11 cellular contexts compared by ENCODE assay signal in the genomic region with DNA sequence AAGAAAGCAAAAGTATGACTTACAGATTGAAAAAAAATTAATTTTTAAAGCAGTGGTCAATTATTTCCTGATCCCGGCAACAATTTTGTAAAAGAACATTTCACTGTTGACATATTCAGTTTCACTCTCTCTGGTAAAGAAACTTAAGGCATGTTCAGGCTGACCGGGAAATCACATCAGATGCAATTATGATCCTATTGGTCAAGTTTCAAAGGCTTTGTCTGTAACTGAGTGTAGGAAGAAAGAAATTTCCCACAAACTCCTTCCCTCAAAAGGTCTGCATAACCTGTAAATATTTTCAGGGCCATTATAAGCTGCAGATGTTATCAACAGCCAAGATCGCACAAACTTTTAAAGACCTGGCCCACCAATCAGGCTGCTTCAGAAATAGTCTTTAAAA.
DNase-seq lines count a peak whose midpoint lies in the region; ATAC-seq and TF ChIP-seq lines count a peak whose summit lies in the region.
"Had no signal": no experiment of that assay in that cellular context is flagged by ENCODE, and none has a peak within 500 bp of the region (broad histone marks: within the 10 kb centered on the region; RNA-seq: fewer than 3 reads in every experiment).

No MANE protein-coding gene starts in this region.

- no peaks in the 10 kb centered on the region for H3K27me3 ChIP-seq in Loucy (ENCODE audit: insufficient read depth, low read length, poor library complexity, severe bottlenecking)
- H3K27me3 ChIP-seq: BLaER1 had no signal

- ATAC-seq in natural killer cell treated with Interleukin-12 subunit alpha and Interleukin-12 subunit beta and Interleukin-15 and Interleukin-18, amount 100 ng/mL, for 72 hours = no peak

- H2AFZ ChIP-seq in Loucy (ENCODE audit: low read length) = peak overlapping the region; percentile 63

- H3K36me3 ChIP-seq in Loucy (ENCODE audit: insufficient read depth, low read length) = no peaks in the 10 kb centered on the region
- H3K36me3 ChIP-seq in mesodermal cell (ENCODE audit: control insufficient read depth, insufficient read depth, low read length) = no peaks in the 10 kb centered on the region
- H3K36me3 ChIP-seq: BLaER1, HAP-1 had no signal

- H3K27ac ChIP-seq in VCaP (peak overlapping the region; percentile 0; the same call in 1 of the 2 replicates), mesodermal cell (ENCODE audit: low read depth, low read length, severe bottlenecking) (peak overlapping the region; percentile 7)
- H3K27ac ChIP-seq: BLaER1 had no signal

- in situ Hi-C loops in GM13977 (cut with MboI; ENCODE audit: low pct_unique_long_range_greater_than_20kb, low sequenced_read_pairs, unreplicated experiment) = no loop called here

- WGBS in mesodermal cell (ENCODE audit: insufficient coverage in 2 of 2), 2 experiments = 100% methylated on average over 2 of the region's 3 CpGs; no CpG with 5 or more reads in 1 of the 2 experiments

- H3K9ac ChIP-seq in Loucy (ENCODE audit: low read depth, low read length, poor library complexity, severe bottlenecking) = no peak overlapping the region
- H3K9ac ChIP-seq: BLaER1 had no signal

- no peaks in the 10 kb centered on the region for H3F3A ChIP-seq in Loucy (ENCODE audit: low read depth)

- H3K27me3 Mint-ChIP-seq in natural killer cell treated with Interleukin-12 subunit alpha and Interleukin-12 subunit beta and Interleukin-15 and Interleukin-18, amount 100 ng/mL, for 72 hours = peaks cover 0 to 12% of the 10 kb centered on the region in 2 donors

- H3K9me3 ChIP-seq in Loucy (ENCODE audit: insufficient read depth, low read depth, low read length) (no peaks in the 10 kb centered on the region), mesodermal cell (ENCODE audit: control insufficient read depth, low read length) (no peaks in the 10 kb centered on the region)
- H3K9me3 ChIP-seq: HAP-1 had no signal

- H3K4me3 Mint-ChIP-seq in natural killer cell treated with Interleukin-12 subunit alpha and Interleukin-12 subunit beta and Interleukin-15 and Interleukin-18, amount 100 ng/mL, for 72 hours = no peak overlapping the region

- no peaks in the 10 kb centered on the region for H3K9me2 ChIP-seq in Loucy (replicated peaks; ENCODE audit: low read depth, low read length)

- H3K4me2 ChIP-seq in Loucy (ENCODE audit: low read depth, low read length, poor library complexity, severe bottlenecking) = peak overlapping the region; percentile 69
- H3K4me2 ChIP-seq: BLaER1 had no signal

- H3K4me1 ChIP-seq in Loucy (ENCODE audit: insufficient read depth, low read length, poor library complexity, severe bottlenecking) (peaks cover 8% of the 10 kb centered on the region), mesodermal cell (ENCODE audit: control insufficient read depth, insufficient read depth, low read length, poor library complexity, severe bottlenecking) (no peaks in the 10 kb centered on the region)

- H3K9me3 Mint-ChIP-seq in natural killer cell treated with Interleukin-12 subunit alpha and Interleukin-12 subunit beta and Interleukin-15 and Interleukin-18, amount 100 ng/mL, for 72 hours = no peaks in the 10 kb centered on the region

- peak overlapping the region; percentile 50 for H3K4me3 ChIP-seq in Loucy (ENCODE audit: low read length, poor library complexity, severe bottlenecking)
- no peak overlapping the region for H3K4me3 ChIP-seq in mesodermal cell (ENCODE audit: extremely low read depth, insufficient read depth, low read length, poor library complexity, severe bottlenecking)
- H3K4me3 ChIP-seq: BLaER1, HAP-1 had no signal

- H3K27ac Mint-ChIP-seq in natural killer cell treated with Interleukin-12 subunit alpha and Interleukin-12 subunit beta and Interleukin-15 and Interleukin-18, amount 100 ng/mL, for 72 hours = no peak overlapping the region

- no peaks in the 10 kb centered on the region for H4K20me1 ChIP-seq in Loucy (ENCODE audit: insufficient read depth, low read length, poor library complexity, severe bottlenecking)
- H4K20me1 ChIP-seq: BLaER1 had no signal

- peaks cover 0 to 5% of the 10 kb centered on the region in 2 donors for H3K4me1 Mint-ChIP-seq in natural killer cell treated with Interleukin-12 subunit alpha and Interleukin-12 subunit beta and Interleukin-15 and Interleukin-18, amount 100 ng/mL, for 72 hours (ENCODE audit: low read depth in 2 of 2)

- no peaks in the 10 kb centered on the region for H3K36me3 Mint-ChIP-seq in natural killer cell treated with Interleukin-12 subunit alpha and Interleukin-12 subunit beta and Interleukin-15 and Interleukin-18, amount 100 ng/mL, for 72 hours

- DNase-seq in GM13977 (ENCODE audit: low spot score) = no peak
- no peak for DNase-seq in KG1 (lab: John Stamatoyannopoulos, UW)
- DNase-seq in stimulated activated naive CD4-positive, alpha-beta T cell treated with Interleukin-2 at 50 U/mL for 16 hours (lab: John Stamatoyannopoulos, UW) = no peak
- DNase-seq in natural killer cell treated with Interleukin-12 subunit alpha and Interleukin-12 subunit beta and Interleukin-15 and Interleukin-18, amount 100 ng/mL, for 72 hours (ENCODE audit: low spot score) = no peak
- DNase-seq: NCI-H1092 treated with DMSO at 0.1 percent for 48 hours, NCI-H1694 had no signal

- TF ChIP-seq CTCF in Loucy (conservative IDR thresholded peaks at IDR 0.05; ENCODE audit: low read length) = no peak
- TF ChIP-seq CTCF in VCaP (conservative IDR thresholded peaks at IDR 0.05) = no peak
- no peak for TF ChIP-seq CTCF in GM13977 (IDR thresholded peaks at IDR 0.05; ENCODE audit: extremely low read depth, insufficient read depth, missing control alignments)

- H3K79me2 ChIP-seq in Loucy (ENCODE audit: insufficient read depth, low read length) = no peaks in the 10 kb centered on the region
